23 cellular contexts compared by ENCODE assay signal in the genomic region with DNA sequence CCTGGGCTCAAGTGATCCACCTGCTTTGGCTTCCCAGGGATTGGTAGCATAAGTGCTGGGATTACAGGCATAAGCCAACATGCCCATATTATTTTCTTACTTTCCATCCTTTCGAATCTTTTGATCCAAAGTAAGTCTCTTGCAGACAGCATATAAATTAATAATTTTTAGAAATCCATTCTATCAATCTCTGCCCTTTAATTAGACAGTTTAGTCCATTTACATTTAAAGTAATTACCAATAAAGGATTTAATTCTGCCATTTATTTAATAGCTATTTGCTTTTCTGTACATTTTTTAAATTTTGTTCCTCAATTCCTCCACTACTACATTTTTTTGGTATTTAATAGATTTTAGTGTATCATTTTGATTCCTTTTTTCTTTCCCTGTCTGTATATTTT.
"Had no signal": no experiment of that assay in that cellular context is flagged by ENCODE, and none has a peak within 500 bp of the region (broad histone marks: within the 10 kb centered on the region; RNA-seq: fewer than 3 reads in every experiment).

No MANE protein-coding gene starts in this region.

- H3K27ac ChIP-seq: coronary artery, dorsolateral prefrontal cortex, esophagus muscularis mucosa, foreskin keratinocyte, gastroesophageal sphincter, heart left ventricle, hepatocyte, left lung, lower lobe of right lung had no signal

- FAIRE-seq: colon, endothelial cell of umbilical vein, frontal cortex, keratinocyte had no signal

- H3K36me3 ChIP-seq: esophagus muscularis mucosa, gastroesophageal sphincter, heart left ventricle, left lung, lower lobe of right lung had no signal

- H3K4me1 ChIP-seq: esophagus muscularis mucosa, foreskin keratinocyte, gastroesophageal sphincter, heart left ventricle, left lung, lower lobe of right lung had no signal

- DNase-seq: dermis blood vessel endothelial cell; dorsolateral prefrontal cortex; effector CD4-positive, alpha-beta T cell; effector memory CD4-positive, alpha-beta T cell; foreskin keratinocyte; heart left ventricle; hypothalamus; immature natural killer cell; left cardiac atrium; left lung; left ventricle myocardium superior; lower lobe of right lung; mesenchymal stem cell; mucosa of descending colon; naive B cell had no signal

- H3K4me3 ChIP-seq: coronary artery, dorsolateral prefrontal cortex, esophagus muscularis mucosa, gastroesophageal sphincter, heart left ventricle, hepatocyte, left lung, lower lobe of right lung, mucosa of descending colon had no signal
